ENCODE assay signal across 8 cellular contexts in the genomic region with DNA sequence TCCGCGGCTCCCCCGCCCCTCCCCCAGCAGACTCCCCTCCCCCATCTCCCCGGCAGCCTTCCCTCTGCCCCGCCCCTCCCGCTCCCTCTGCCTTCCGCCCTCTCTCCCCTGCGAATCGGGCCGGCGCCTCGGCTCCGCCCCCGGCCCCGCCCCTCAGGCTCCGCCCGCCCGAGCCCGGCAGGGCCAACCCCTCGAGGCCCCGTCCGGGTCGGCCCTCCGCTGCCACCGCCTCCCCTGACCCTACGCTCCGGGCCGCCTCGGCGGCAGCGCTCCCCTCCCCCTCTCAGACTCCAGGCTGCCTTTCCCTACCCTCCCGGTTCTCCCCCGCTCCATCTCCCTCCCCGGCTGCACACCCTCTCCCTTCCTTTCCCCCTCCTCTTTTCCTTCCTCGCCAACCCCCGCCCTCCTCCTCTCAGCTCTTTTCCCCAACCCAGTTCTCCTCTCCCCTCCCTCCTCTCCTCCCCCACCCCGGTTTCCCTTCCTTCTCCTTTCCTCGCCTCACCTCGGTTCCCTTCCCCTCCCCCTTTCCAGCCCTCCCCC. TPM values are rescaled to one million over a fixed set of nuclear protein-coding genes. Genes with fewer than 3 reads are reported as not detected.
A peak's percentile ranks its signal among the peaks of the same experiment; 100 is the strongest.
DNase-seq lines count a peak whose midpoint lies in the region; ATAC-seq and TF ChIP-seq lines count a peak whose summit lies in the region.

No MANE protein-coding gene starts in this region.

- H3K4me1 Mint-ChIP-seq in activated CD8-positive, alpha-beta T cell treated with anti-CD3 and anti-CD28 coated beads for 36 hours (ENCODE audit: low read depth), result peaks cover 12% of the 10 kb centered on the region

- H3K36me3 Mint-ChIP-seq in activated CD8-positive, alpha-beta T cell treated with anti-CD3 and anti-CD28 coated beads for 36 hours (ENCODE audit: low read depth), result no peaks in the 10 kb centered on the region

- TF ChIP-seq CTCF in C4-2B (conservative IDR thresholded peaks at IDR 0.05), result no peak
- no peak for TF ChIP-seq CTCF in activated CD8-positive, alpha-beta T cell treated with anti-CD3 and anti-CD28 coated beads for 36 hours (IDR thresholded peaks at IDR 0.05)

- H3K36me3 ChIP-seq in mesenchymal stem cell (ENCODE audit: control insufficient read depth in 1 of 2, insufficient read depth in 2 of 2, low read depth in 1 of 2, low read length in 2 of 2), result no peaks in the 10 kb centered on the region

- H4K8ac ChIP-seq in mesenchymal stem cell (ENCODE audit: low read length), result peak overlapping the region; percentile 78

- H3K27ac Mint-ChIP-seq in activated CD8-positive, alpha-beta T cell treated with anti-CD3 and anti-CD28 coated beads for 36 hours, result no peak overlapping the region

- H3K27me3 ChIP-seq in mesenchymal stem cell (ENCODE audit: control insufficient read depth in 1 of 2, insufficient read depth in 1 of 2, low read length in 2 of 2), result peaks cover 59 to 72% of the 10 kb centered on the region in 2 experiments

- no peak overlapping the region for H3K23ac ChIP-seq in mesenchymal stem cell (ENCODE audit: low read length in 2 of 2)

- peak overlapping the region; percentile 88 for H3K4me2 ChIP-seq in mesenchymal stem cell (ENCODE audit: low read length, poor library complexity, severe bottlenecking)

- peak overlapping the region; percentile 94 for H4K91ac ChIP-seq in mesenchymal stem cell (ENCODE audit: low read length)

- ATAC-seq in GM19328 (IDR thresholded peaks at IDR 0.05; ENCODE audit: unreplicated experiment) (peak; percentile 79), HG03460 (IDR thresholded peaks at IDR 0.05; ENCODE audit: unreplicated experiment) (peak; percentile 89)
- ATAC-seq in activated CD8-positive, alpha-beta T cell treated with anti-CD3 and anti-CD28 coated beads for 36 hours, result peak; percentile 97

- DNase-seq in NCI-H748 (lab: John Stamatoyannopoulos, UW; ENCODE audit: unreplicated experiment) (peak; percentile 88), mesenchymal stem cell (peak; percentile 97)
- peak; percentile 86 for DNase-seq in activated CD8-positive, alpha-beta T cell treated with anti-CD3 and anti-CD28 coated beads for 36 hours
- DNase-seq in effector CD8-positive, alpha-beta T cell (lab: John Stamatoyannopoulos, UW), result peak; percentile 74
- peak; percentile 71 to 90 (median 75) for DNase-seq in stimulated activated CD4-positive, alpha-beta T cell treated with anti-CD3 and anti-CD28 coated beads, TNF-alpha, amount 100 ng/mL, for 48 hours (ENCODE audit: low read depth in 3 of 3)

- peak overlapping the region; percentile 67 for H3K4me3 Mint-ChIP-seq in activated CD8-positive, alpha-beta T cell treated with anti-CD3 and anti-CD28 coated beads for 36 hours

- under 1% methylated on average over 34 of the region's 39 CpGs for WGBS in mesenchymal stem cell

- H3K18ac ChIP-seq in mesenchymal stem cell (ENCODE audit: low read depth in 1 of 2, low read length in 2 of 2), result peak overlapping the region in 1 of 2 experiments; percentile 63

- H3K79me1 ChIP-seq in mesenchymal stem cell (replicated peaks; ENCODE audit: low read length, poor library complexity, severe bottlenecking), result no peaks in the 10 kb centered on the region

- H3K27ac ChIP-seq in C4-2B (peak overlapping the region; percentile 94), mesenchymal stem cell (ENCODE audit: low read length, poor library complexity, severe bottlenecking) (no peak overlapping the region)

- H3K9ac ChIP-seq in mesenchymal stem cell (ENCODE audit: low read length), result peak overlapping the region; percentile 51

- intact Hi-C loops in activated CD8-positive, alpha-beta T cell treated with anti-CD3 and anti-CD28 coated beads for 36 hours (cut with micrococcal nuclease), result no loop called here

- POLR2A ChIA-PET in activated CD8-positive, alpha-beta T cell treated with anti-CD3 and anti-CD28 coated beads for 36 hours (lab: Charles Lee), result interaction anchor here (0.9 to 1.3 kb wide), 3 partner anchors 9 to 55 kb away, joined by 3 to 5 read pairs (median 4); no protein-coding TSS in a partner anchor

- peaks cover 11% of the 10 kb centered on the region for H3K27me3 Mint-ChIP-seq in activated CD8-positive, alpha-beta T cell treated with anti-CD3 and anti-CD28 coated beads for 36 hours

- H2AK5ac ChIP-seq in mesenchymal stem cell (ENCODE audit: low read length, severe bottlenecking), result no peak overlapping the region

- no peak overlapping the region for H3K14ac ChIP-seq in mesenchymal stem cell (ENCODE audit: low read length in 2 of 2)

- CTCF ChIA-PET in activated CD8-positive, alpha-beta T cell treated with anti-CD3 and anti-CD28 coated beads for 36 hours (lab: Charles Lee), result interaction anchor here (1.4 to 1.8 kb wide), 2 partner anchors 36 to 48 kb away, joined by 4 to 5 read pairs; no protein-coding TSS in a partner anchor

- no peaks in the 10 kb centered on the region for H3K9me3 Mint-ChIP-seq in activated CD8-positive, alpha-beta T cell treated with anti-CD3 and anti-CD28 coated beads for 36 hours

- peak overlapping the region; percentile 70 to 77 for H3K4me3 ChIP-seq in mesenchymal stem cell (ENCODE audit: insufficient read depth in 1 of 2, low read depth in 1 of 2, low read length in 2 of 2)

- peak overlapping the region; percentile 99 for H2BK120ac ChIP-seq in mesenchymal stem cell (ENCODE audit: low read depth, low read length)

- H3K9me3 ChIP-seq in mesenchymal stem cell (ENCODE audit: control insufficient read depth, low read length), result no peaks in the 10 kb centered on the region

- H3K4ac ChIP-seq in mesenchymal stem cell (ENCODE audit: low read depth in 1 of 2, low read length in 2 of 2), result no peak overlapping the region

- no peak overlapping the region for H2AFZ ChIP-seq in mesenchymal stem cell (ENCODE audit: low read depth, low read length)

- peaks cover 27% of the 10 kb centered on the region for H3K4me1 ChIP-seq in mesenchymal stem cell (ENCODE audit: control insufficient read depth, insufficient read depth, low read depth, low read length)

- peak overlapping the region; percentile 63 for H2BK5ac ChIP-seq in mesenchymal stem cell (ENCODE audit: low read depth, low read length, poor library complexity, severe bottlenecking)

- H2BK15ac ChIP-seq in mesenchymal stem cell (ENCODE audit: low read depth, poor library complexity, severe bottlenecking), result peak overlapping the region; percentile 78

- no peak overlapping the region for H2BK12ac ChIP-seq in mesenchymal stem cell (ENCODE audit: low read length in 2 of 2)

RNA-seq across cellular contexts. Expression of a gene that starts 1.6 kb away (rescaled TPM):
- total RNA-seq in activated CD8-positive, alpha-beta T cell treated with anti-CD3 and anti-CD28 coated beads for 36 hours, result under 1 TPM in 1 of 2 experiments, not detected in 1; 0.09 TPM
- polyA plus RNA-seq in mesenchymal stem cell (2013, experiment 1 of 2), result 14.4 TPM
- polyA plus RNA-seq in mesenchymal stem cell (2013, experiment 2 of 2), result 14.5 TPM
